In the genomic region with DNA sequence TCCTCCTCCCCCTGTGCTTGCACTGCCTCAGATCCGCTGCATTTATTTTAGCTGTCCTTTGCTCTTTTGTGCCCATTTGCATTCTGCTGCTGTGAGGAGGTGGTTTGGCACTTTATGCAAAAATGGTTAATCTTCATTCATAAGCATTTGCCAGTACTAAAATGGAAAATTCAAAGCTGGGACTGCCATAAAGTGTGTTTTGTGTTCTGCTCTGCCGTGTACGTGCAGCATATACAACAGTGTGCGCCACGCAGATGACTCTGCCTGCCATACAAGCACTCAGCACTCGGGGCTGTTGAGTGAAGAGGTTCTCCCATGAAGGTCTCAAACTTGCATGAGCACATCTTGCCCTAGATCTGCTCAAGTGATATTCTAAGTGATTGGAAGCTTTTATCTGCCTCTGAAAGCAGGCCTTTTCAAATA, we compare ENCODE assay signal across 1 cellular context.
TF ChIP-seq lines count a peak whose summit lies in the region.

No MANE protein-coding gene starts in this region.

TF ChIP-seq in IMR-90, 13 proteins besides CTCF, POLR2A, EP300 and RAD21 (continued from another document):
- TF ChIP-seq, protein P1, sequence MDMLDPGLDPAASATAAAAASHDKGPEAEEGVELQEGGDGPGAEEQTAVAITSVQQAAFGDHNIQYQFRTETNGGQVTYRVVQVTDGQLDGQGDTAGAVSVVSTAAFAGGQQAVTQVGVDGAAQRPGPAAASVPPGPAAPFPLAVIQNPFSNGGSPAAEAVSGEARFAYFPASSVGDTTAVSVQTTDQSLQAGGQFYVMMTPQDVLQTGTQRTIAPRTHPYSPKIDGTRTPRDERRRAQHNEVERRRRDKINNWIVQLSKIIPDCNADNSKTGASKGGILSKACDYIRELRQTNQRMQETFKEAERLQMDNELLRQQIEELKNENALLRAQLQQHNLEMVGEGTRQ (IDR thresholded peaks at IDR 0.05; ENCODE audit: low read depth, low read length): no peak
